8 cellular contexts compared by ENCODE assay signal in the genomic region with DNA sequence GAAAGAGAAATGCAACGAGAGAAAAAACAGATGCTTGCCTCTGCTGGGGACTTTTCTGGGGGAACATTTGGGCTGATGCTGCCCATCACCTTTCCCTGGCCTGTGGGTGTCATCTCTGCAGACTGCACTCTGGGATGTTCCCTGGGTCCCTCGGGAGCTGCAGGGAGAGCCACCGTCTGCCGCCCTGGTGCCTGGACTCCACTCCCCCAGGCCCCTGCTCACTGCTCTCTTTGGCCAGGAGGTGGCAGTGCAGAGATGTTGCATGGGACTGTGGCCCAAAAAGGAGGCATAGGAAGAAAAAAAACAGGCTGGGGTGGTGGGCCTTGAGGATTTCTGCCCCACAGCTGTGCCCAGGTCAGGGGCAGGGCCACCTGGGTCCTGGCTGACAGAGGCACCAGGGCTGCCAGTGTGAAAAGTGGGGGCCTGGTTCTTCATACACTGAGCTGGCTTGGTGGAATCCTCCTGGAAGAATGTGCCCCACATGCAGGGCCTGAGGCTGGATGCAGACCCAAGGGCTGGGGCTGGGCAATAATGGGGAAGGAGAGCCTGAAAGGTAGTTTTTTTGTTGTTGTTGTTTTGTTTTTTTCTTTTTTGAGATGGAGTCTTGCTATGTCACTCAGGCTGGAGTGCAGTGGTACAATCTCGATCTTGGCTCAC.
DNase-seq lines count a peak whose midpoint lies in the region; ATAC-seq and TF ChIP-seq lines count a peak whose summit lies in the region.

No MANE protein-coding gene starts in this region.

- H3K9me3 Mint-ChIP-seq in stimulated activated naive CD8-positive, alpha-beta T cell treated with anti-CD3 and anti-CD28 coated beads, Interleukin-15, amount 100 ng/mL, for 72 hours: no peaks in the 10 kb centered on the region

- H3K4me2 ChIP-seq in PC-9: no peak overlapping the region

- H3K27ac ChIP-seq in 22Rv1 (no peak overlapping the region), PC-9 (no peak overlapping the region), body of pancreas (no peak overlapping the region)

- H3K9me2 ChIP-seq in PC-9 (ENCODE audit: insufficient read depth): no peaks in the 10 kb centered on the region

- H3K79me2 ChIP-seq in PC-9 (ENCODE audit: low read depth): no peaks in the 10 kb centered on the region

- intact Hi-C loops in PC-9 (cut with micrococcal nuclease; ENCODE audit: unreplicated experiment): no loop called here
- intact Hi-C loops in body of pancreas (cut with DNase I): no loop called here

- H3K4me1 ChIP-seq in PC-9 (replicated peaks; ENCODE audit: insufficient read depth) (no peaks in the 10 kb centered on the region), body of pancreas (no peaks in the 10 kb centered on the region)

- no peak for TF ChIP-seq POLR2A in body of pancreas (IDR thresholded peaks at IDR 0.05)

- no TSS peak for BruUV-seq in PC-9 (replicated peaks; lab: Mats Ljungman, UMichigan)

- H4K20me1 ChIP-seq in PC-9 (ENCODE audit: insufficient read depth): no peaks in the 10 kb centered on the region

- H3K9me3 ChIP-seq in PC-9 (ENCODE audit: insufficient read depth, low read depth) (no peaks in the 10 kb centered on the region), body of pancreas (no peaks in the 10 kb centered on the region)

- ATAC-seq in HG02885 (IDR thresholded peaks at IDR 0.05; ENCODE audit: poor library complexity, unreplicated experiment) (peak; percentile 77), body of pancreas (peak; percentile 50)
- ATAC-seq in stimulated activated naive CD8-positive, alpha-beta T cell treated with anti-CD3 and anti-CD28 coated beads, Interleukin-15, amount 100 ng/mL, for 72 hours: peak; percentile 46

- H2AFZ ChIP-seq in PC-9: no peak overlapping the region

- H3K4me1 Mint-ChIP-seq in stimulated activated naive CD8-positive, alpha-beta T cell treated with anti-CD3 and anti-CD28 coated beads, Interleukin-15, amount 100 ng/mL, for 72 hours: peaks cover 7% of the 10 kb centered on the region

- H3K27me3 Mint-ChIP-seq in stimulated activated naive CD8-positive, alpha-beta T cell treated with anti-CD3 and anti-CD28 coated beads, Interleukin-15, amount 100 ng/mL, for 72 hours: no peaks in the 10 kb centered on the region

- H3K27me3 ChIP-seq in PC-9 (ENCODE audit: insufficient read depth, low read depth) (peaks cover 35% of the 10 kb centered on the region), body of pancreas (no peaks in the 10 kb centered on the region)

- no peaks in the 10 kb centered on the region for H3K36me3 ChIP-seq in PC-9 (ENCODE audit: low read depth)
- no peaks in the 10 kb centered on the region for H3K36me3 ChIP-seq in body of pancreas (replicated peaks in 1 of 2; ENCODE audit: insufficient read depth in 1 of 2, low read depth in 2 of 2)

- CTCF ChIA-PET in PC-9 (lab: Charles Lee): no interaction called here

- H3F3A ChIP-seq in PC-9 (ENCODE audit: insufficient read depth, low read depth): no peaks in the 10 kb centered on the region

- peak; percentile 59 for DNase-seq in GM12865 (ENCODE audit: low read depth)
- DNase-seq in PC-9: peak in 1 of 2 experiments; percentile 27
- peak; percentile 35 to 56 (median 39) for DNase-seq in body of pancreas
- peak; percentile 38 for DNase-seq in kidney glomerular epithelial cell (lab: John Stamatoyannopoulos, UW)
- DNase-seq in stimulated activated naive CD8-positive, alpha-beta T cell treated with anti-CD3 and anti-CD28 coated beads, Interleukin-15, amount 100 ng/mL, for 72 hours: peak; percentile 27 to 36
- DNase-seq in amniotic stem cell (lab: John Stamatoyannopoulos, UW): no peak

- WGBS in body of pancreas, 2 donors: 35 to 59% methylated on average over 4 to 5 of the region's 5 CpGs

- H3K4me3 ChIP-seq in GM12865 (ENCODE audit: low read depth, low read length) (no peak overlapping the region), PC-9 (no peak overlapping the region), body of pancreas (no peak overlapping the region)

- H3K4me3 Mint-ChIP-seq in stimulated activated naive CD8-positive, alpha-beta T cell treated with anti-CD3 and anti-CD28 coated beads, Interleukin-15, amount 100 ng/mL, for 72 hours: no peak overlapping the region

- H3K27ac Mint-ChIP-seq in stimulated activated naive CD8-positive, alpha-beta T cell treated with anti-CD3 and anti-CD28 coated beads, Interleukin-15, amount 100 ng/mL, for 72 hours: no peak overlapping the region

- TF ChIP-seq CTCF in 22Rv1 (IDR thresholded peaks at IDR 0.05) (peak; percentile 83), GM12865 (IDR thresholded peaks at IDR 0.05; ENCODE audit: insufficient read depth, low read depth, low read length, missing control alignments) (peak; percentile 86), PC-9 (conservative IDR thresholded peaks at IDR 0.05) (peak; percentile 71), body of pancreas (IDR thresholded peaks at IDR 0.05) (peak; percentile 14 to 67 (median 51))

- POLR2A ChIA-PET in PC-9 (lab: Charles Lee; ENCODE audit: unreplicated experiment): no interaction called here
